1 cellular context compared by ENCODE assay signal in genomic region chr12:57430931-57431566, GRCh38.
TF ChIP-seq lines count a peak whose summit lies in the region.

R3HDM2 (minus strand) TSS chr12:57431043; CDS start chr12:57310428, 120,615 bp downstream.

TF ChIP-seq in HEK293, 187 proteins besides CTCF, POLR2A, EP300 and RAD21 (continued from another document and continues in another):
- TF ChIP-seq ZNF148 (tag by site-specific recombination; IDR thresholded peaks at IDR 0.05; ENCODE audit: borderline replicate concordance): no peak
- TF ChIP-seq ELK4 (IDR thresholded peaks at IDR 0.05; ENCODE audit: borderline replicate concordance, low read depth, low read length): no peak
- no peak for TF ChIP-seq ZNF624 (tag by site-specific recombination; IDR thresholded peaks at IDR 0.05)
- no peak for TF ChIP-seq TSHZ1 (tag by site-specific recombination; IDR thresholded peaks at IDR 0.05; ENCODE audit: borderline replicate concordance)
- no peak for TF ChIP-seq ZNF280C (tag by site-specific recombination; IDR thresholded peaks at IDR 0.05)
- no peak for TF ChIP-seq KLF7 (tag by site-specific recombination; IDR thresholded peaks at IDR 0.05; ENCODE audit: borderline replicate concordance)
- no peak for TF ChIP-seq HOXD13 (CRISPR knock-in tag; IDR thresholded peaks at IDR 0.05; ENCODE audit: borderline replicate concordance)
- TF ChIP-seq ZNF37A (tag by site-specific recombination; IDR thresholded peaks at IDR 0.05): no peak
- TF ChIP-seq ZNF354C (tag by site-specific recombination; IDR thresholded peaks at IDR 0.05; ENCODE audit: borderline replicate concordance, low read depth): no peak
- no peak for TF ChIP-seq ZNF488 (tag by site-specific recombination; IDR thresholded peaks at IDR 0.05)
- no peak for TF ChIP-seq ZNF610 (tag by site-specific recombination; IDR thresholded peaks at IDR 0.05; ENCODE audit: borderline replicate concordance)
- no peak for TF ChIP-seq PBX3 (CRISPR knock-in tag; IDR thresholded peaks at IDR 0.05)
- TF ChIP-seq ZSCAN16 (tag by site-specific recombination; IDR thresholded peaks at IDR 0.05): no peak
- no peak for TF ChIP-seq ZNF157 (tag by site-specific recombination; IDR thresholded peaks at IDR 0.05)
- no peak for TF ChIP-seq ZBTB48 (tag by site-specific recombination; IDR thresholded peaks at IDR 0.05)
- peak; percentile 83 for TF ChIP-seq ZBTB11 (tag by site-specific recombination; conservative IDR thresholded peaks at IDR 0.05; ENCODE audit: low read depth)
- no peak for TF ChIP-seq PRDM6 (tag by site-specific recombination; IDR thresholded peaks at IDR 0.05)
- TF ChIP-seq ZNF600 (tag by site-specific recombination; IDR thresholded peaks at IDR 0.05): peak; percentile 79
- no peak for TF ChIP-seq ZNF596 (tag by site-specific recombination; IDR thresholded peaks at IDR 0.05)
- no peak for TF ChIP-seq ZNF248 (tag by site-specific recombination; IDR thresholded peaks at IDR 0.05)
- no peak for TF ChIP-seq ZNF785 (tag by site-specific recombination; IDR thresholded peaks at IDR 0.05)
- TF ChIP-seq ZNF404 (tag by site-specific recombination; IDR thresholded peaks at IDR 0.05): no peak
- no peak for TF ChIP-seq SALL2 (tag by site-specific recombination; IDR thresholded peaks at IDR 0.05; ENCODE audit: borderline replicate concordance)
- TF ChIP-seq ZSCAN30 (tag by site-specific recombination; IDR thresholded peaks at IDR 0.05): no peak
- TF ChIP-seq ZNF26 (tag by site-specific recombination; IDR thresholded peaks at IDR 0.05): no peak
- TF ChIP-seq ZNF140 (tag by site-specific recombination; IDR thresholded peaks at IDR 0.05): no peak
- TF ChIP-seq ZNF670 (tag by site-specific recombination; IDR thresholded peaks at IDR 0.05; ENCODE audit: low read depth): no peak
- TF ChIP-seq SCRT2 (tag by site-specific recombination; IDR thresholded peaks at IDR 0.05): peak; percentile 28; the same call in 1 of the 2 replicates
- TF ChIP-seq BCL6B (tag by site-specific recombination; IDR thresholded peaks at IDR 0.05): no peak
- TF ChIP-seq HIC1 (tag by site-specific recombination; IDR thresholded peaks at IDR 0.05): peak; percentile 64
